ENCODE assay signal across 8 cellular contexts in the genomic region with DNA sequence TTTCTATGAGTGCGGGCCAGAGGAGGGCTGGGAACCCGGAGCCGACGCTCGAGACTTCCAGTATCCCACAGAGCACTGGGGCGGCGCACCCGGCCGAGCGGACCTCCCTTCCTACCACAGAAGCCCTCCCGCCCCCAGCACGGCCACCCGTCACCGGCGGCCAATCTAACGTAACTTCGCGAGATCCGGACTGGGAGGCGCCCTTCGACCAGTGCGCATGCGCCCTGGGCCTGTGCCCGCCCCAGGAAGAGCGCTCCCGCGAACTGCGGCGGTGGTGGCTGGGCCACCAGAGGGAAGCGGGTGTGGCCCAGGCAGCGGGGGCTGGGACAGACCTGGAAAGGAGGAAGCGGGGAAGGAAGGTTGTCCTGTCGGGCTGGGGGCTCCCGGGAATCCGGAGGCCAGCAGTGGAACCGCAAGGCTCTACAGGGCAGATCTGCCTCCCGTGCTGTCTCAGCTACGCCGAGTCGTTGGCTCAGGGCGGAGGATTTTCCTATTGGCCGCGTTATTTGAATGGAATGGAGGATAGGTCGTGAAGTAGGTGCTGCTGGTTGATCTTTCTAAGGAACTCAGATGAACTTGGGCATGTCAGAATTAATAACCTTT. TPM values are rescaled to one million over a fixed set of nuclear protein-coding genes. Genes with fewer than 3 reads are reported as not detected.
DNase-seq lines count a peak whose midpoint lies in the region; ATAC-seq and TF ChIP-seq lines count a peak whose summit lies in the region.

A gene (minus strand): TSS at position 77 of the 603 bp plus-strand sequence. CDS start 166 bp downstream, outside the sequence.

- H4K20me1 ChIP-seq in SK-N-SH (ENCODE audit: insufficient read depth), result peaks cover 31% of the 10 kb centered on the region

- peak; percentile 91 for ATAC-seq in HG02571 (IDR thresholded peaks at IDR 0.05; ENCODE audit: unreplicated experiment)

- H3K4me3 ChIP-seq in GM06990 (replicated peaks; ENCODE audit: low read depth, low read length) (peak within 1 kb of the TSS; percentile 100), SK-N-SH (ENCODE audit: low read depth in 2 of 2, low read length in 1 of 2) (peak within 1 kb of the TSS; percentile 79 to 98)

- H2AFZ ChIP-seq in SK-N-SH (ENCODE audit: low read depth), result peak within 1 kb of the TSS; percentile 64

- H3K27me3 ChIP-seq in GM06990 (replicated peaks; ENCODE audit: control insufficient read depth, insufficient read depth, low read length) (no peaks in the 10 kb centered on the region), SK-N-SH (ENCODE audit: insufficient read depth) (no peaks in the 10 kb centered on the region)

- H3K9me3 Mint-ChIP-seq in activated naive CD4-positive, alpha-beta T cell treated with anti-CD3 and anti-CD28 coated beads, Interleukin-2, amount 50 U/mL, for 24 hours, result no peaks in the 10 kb centered on the region

- DNase-seq in GM06990 (ENCODE audit: extremely low read depth, insufficient read length) (peak; percentile 97), NCI-H1048 (lab: John Stamatoyannopoulos, UW) (peak; percentile 96), SK-N-SH (peak; percentile 94), globus pallidus (ENCODE audit: low spot score) (peak; percentile 96), occipital lobe (lab: John Stamatoyannopoulos, UW) (peak; percentile 95)

- H3K36me3 ChIP-seq in GM06990 (ENCODE audit: control insufficient read depth, insufficient read depth, low read length), result no peaks in the 10 kb centered on the region
- peaks cover 2 to 14% of the 10 kb centered on the region in 2 experiments for H3K36me3 ChIP-seq in SK-N-SH (replicated peaks in 1 of 2; ENCODE audit: control insufficient read depth in 1 of 2, insufficient read depth in 2 of 2, low read length in 1 of 2)

- no peaks in the 10 kb centered on the region for H3K27me3 Mint-ChIP-seq in activated naive CD4-positive, alpha-beta T cell treated with anti-CD3 and anti-CD28 coated beads, Interleukin-2, amount 50 U/mL, for 24 hours

- H3K4me1 Mint-ChIP-seq in activated naive CD4-positive, alpha-beta T cell treated with anti-CD3 and anti-CD28 coated beads, Interleukin-2, amount 50 U/mL, for 24 hours, result peaks cover 38% of the 10 kb centered on the region

- 0 out of 2 replicates have a peak, but pooled peaks have one; percentile 2 for TF ChIP-seq RAD21 in SK-N-SH (IDR thresholded peaks at IDR 0.05; ENCODE audit: low read length)

- peak within 1 kb of the TSS; percentile 87 for H3K9ac ChIP-seq in SK-N-SH

- no peaks in the 10 kb centered on the region for H3K36me3 Mint-ChIP-seq in activated naive CD4-positive, alpha-beta T cell treated with anti-CD3 and anti-CD28 coated beads, Interleukin-2, amount 50 U/mL, for 24 hours

- TF ChIP-seq EP300 in SK-N-SH (IDR thresholded peaks at IDR 0.05; ENCODE audit: borderline replicate concordance in 1 of 2, low read depth in 1 of 2, low read length in 1 of 2), result no peak

- no peaks in the 10 kb centered on the region for H3K9me3 ChIP-seq in SK-N-SH

- H3K4me2 ChIP-seq in SK-N-SH, result peak within 1 kb of the TSS; percentile 80

- peak within 1 kb of the TSS; percentile 95 to 98 for H3K27ac ChIP-seq in SK-N-SH (ENCODE audit: low read depth in 2 of 2, low read length in 1 of 2)
- peak within 1 kb of the TSS; percentile 86 for H3K27ac ChIP-seq in temporal lobe (ENCODE audit: low read depth, low read length)

- TF ChIP-seq CTCF in GM06990 (IDR thresholded peaks at IDR 0.05; ENCODE audit: insufficient read depth, low read length, poor library complexity, severe bottlenecking), result peak; percentile 6
- TF ChIP-seq CTCF in SK-N-SH (IDR thresholded peaks at IDR 0.05), result no peak

- H3F3A ChIP-seq in SK-N-SH (replicated peaks; ENCODE audit: insufficient read depth), result peaks cover 7% of the 10 kb centered on the region

- H3K27ac Mint-ChIP-seq in activated naive CD4-positive, alpha-beta T cell treated with anti-CD3 and anti-CD28 coated beads, Interleukin-2, amount 50 U/mL, for 24 hours, result peak within 1 kb of the TSS; percentile 95

- POLR2A ChIA-PET in SK-N-SH (lab: Yijun Ruan, JAX), result no interaction called here

- WGBS in SK-N-SH (ENCODE audit: low lambda C conversion rate), result 0% methylated on average over 27 of the region's 44 CpGs

- no peaks in the 10 kb centered on the region for H3K9me2 ChIP-seq in SK-N-SH

- peak within 1 kb of the TSS; percentile 92 for H3K4me3 Mint-ChIP-seq in activated naive CD4-positive, alpha-beta T cell treated with anti-CD3 and anti-CD28 coated beads, Interleukin-2, amount 50 U/mL, for 24 hours

- H3K4me1 ChIP-seq in SK-N-SH (ENCODE audit: control insufficient read depth in 1 of 2, insufficient read depth in 2 of 2, low read depth in 1 of 2, low read length in 1 of 2), result peaks cover 0 to 9% of the 10 kb centered on the region in 2 experiments; a peak in 1 of 4 replicates

- peaks cover 73% of the 10 kb centered on the region for H3K79me2 ChIP-seq in SK-N-SH (ENCODE audit: insufficient read depth)

- CTCF ChIA-PET in SK-N-SH (lab: Yijun Ruan, JAX), result interaction anchor here (1.5 kb wide), 1 partner anchor 16 kb away, joined by 3 read pairs; no protein-coding TSS in a partner anchor

TF ChIP-seq in SK-N-SH, 30 proteins besides CTCF, POLR2A, EP300 and RAD21 (continues in another document):
- TF ChIP-seq EZH2phosphoT487 (IDR thresholded peaks at IDR 0.05; ENCODE audit: borderline replicate concordance, low read depth) (no peak), CHD2 (IDR thresholded peaks at IDR 0.05; ENCODE audit: low read length, partially characterized antibody) (peak; percentile 99), MXI1 (IDR thresholded peaks at IDR 0.05; ENCODE audit: low read depth, low read length) (no peak; the same call in 1 of the 2 replicates), NFIC (IDR thresholded peaks at IDR 0.05; ENCODE audit: borderline replicate concordance) (no peak; the same call in 1 of the 2 replicates), RFX5 (IDR thresholded peaks at IDR 0.05; ENCODE audit: low read length) (no peak), FOXJ3 (CRISPR knock-in tag; IDR thresholded peaks at IDR 0.05) (no peak), POLR2AphosphoS5 (IDR thresholded peaks at IDR 0.05; ENCODE audit: low read depth, low read length) (peak; percentile 87), NRF1 (IDR thresholded peaks at IDR 0.05; ENCODE audit: low read depth, low read length) (peak; percentile 86), RCOR1 (IDR thresholded peaks at IDR 0.05; ENCODE audit: low read length) (no peak), TEAD4 (IDR thresholded peaks at IDR 0.05; ENCODE audit: borderline replicate concordance, insufficient read depth) (no peak), GATA2 (CRISPR knock-in tag; IDR thresholded peaks at IDR 0.05) (no peak), FOXM1 (IDR thresholded peaks at IDR 0.05; ENCODE audit: low read depth) (peak; percentile 79; the same call in 1 of the 2 replicates), ELF1 (IDR thresholded peaks at IDR 0.05) (peak; percentile 61)
- TF ChIP-seq, protein P1, sequence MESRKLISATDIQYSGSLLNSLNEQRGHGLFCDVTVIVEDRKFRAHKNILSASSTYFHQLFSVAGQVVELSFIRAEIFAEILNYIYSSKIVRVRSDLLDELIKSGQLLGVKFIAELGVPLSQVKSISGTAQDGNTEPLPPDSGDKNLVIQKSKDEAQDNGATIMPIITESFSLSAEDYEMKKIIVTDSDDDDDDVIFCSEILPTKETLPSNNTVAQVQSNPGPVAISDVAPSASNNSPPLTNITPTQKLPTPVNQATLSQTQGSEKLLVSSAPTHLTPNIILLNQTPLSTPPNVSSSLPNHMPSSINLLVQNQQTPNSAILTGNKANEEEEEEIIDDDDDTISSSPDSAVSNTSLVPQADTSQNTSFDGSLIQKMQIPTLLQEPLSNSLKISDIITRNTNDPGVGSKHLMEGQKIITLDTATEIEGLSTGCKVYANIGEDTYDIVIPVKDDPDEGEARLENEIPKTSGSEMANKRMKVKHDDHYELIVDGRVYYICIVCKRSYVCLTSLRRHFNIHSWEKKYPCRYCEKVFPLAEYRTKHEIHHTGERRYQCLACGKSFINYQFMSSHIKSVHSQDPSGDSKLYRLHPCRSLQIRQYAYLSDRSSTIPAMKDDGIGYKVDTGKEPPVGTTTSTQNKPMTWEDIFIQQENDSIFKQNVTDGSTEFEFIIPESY (IDR thresholded peaks at IDR 0.05; ENCODE audit: borderline replicate concordance, low read depth), result peak; percentile 97
- TF ChIP-seq, protein P2, sequence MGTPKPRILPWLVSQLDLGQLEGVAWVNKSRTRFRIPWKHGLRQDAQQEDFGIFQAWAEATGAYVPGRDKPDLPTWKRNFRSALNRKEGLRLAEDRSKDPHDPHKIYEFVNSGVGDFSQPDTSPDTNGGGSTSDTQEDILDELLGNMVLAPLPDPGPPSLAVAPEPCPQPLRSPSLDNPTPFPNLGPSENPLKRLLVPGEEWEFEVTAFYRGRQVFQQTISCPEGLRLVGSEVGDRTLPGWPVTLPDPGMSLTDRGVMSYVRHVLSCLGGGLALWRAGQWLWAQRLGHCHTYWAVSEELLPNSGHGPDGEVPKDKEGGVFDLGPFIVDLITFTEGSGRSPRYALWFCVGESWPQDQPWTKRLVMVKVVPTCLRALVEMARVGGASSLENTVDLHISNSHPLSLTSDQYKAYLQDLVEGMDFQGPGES (IDR thresholded peaks at IDR 0.05; ENCODE audit: low read depth, low read length), result no peak
- TF ChIP-seq, protein P3, sequence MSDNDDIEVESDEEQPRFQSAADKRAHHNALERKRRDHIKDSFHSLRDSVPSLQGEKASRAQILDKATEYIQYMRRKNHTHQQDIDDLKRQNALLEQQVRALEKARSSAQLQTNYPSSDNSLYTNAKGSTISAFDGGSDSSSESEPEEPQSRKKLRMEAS (IDR thresholded peaks at IDR 0.05; ENCODE audit: low read depth), result peak; percentile 71; the same call in 1 of the 2 replicates

RNA-seq across cellular contexts. Expression of the gene that starts here (rescaled TPM):
- 26.0 and 39.0 TPM in 2 replicates for polyA plus RNA-seq in SK-N-SH (2012; rRNA removed)
- 31.0 and 40.0 TPM in 2 replicates for polyA plus RNA-seq in SK-N-SH (2012; cell fraction: cytosol; rRNA removed)
- 38.3 and 80.8 TPM in 2 replicates for polyA plus RNA-seq in SK-N-SH (2012; cell fraction: nucleus; rRNA removed)
- total RNA-seq in occipital lobe (176 TPM), temporal lobe (151 TPM)

Comparison
In these comparisons a context has a peak if more than half of its experiments do, and no peak if none do; other contexts are left out.
1. Peak in every context shown above with its lines: DNase-seq, ATAC-seq, H3K4me3 ChIP-seq and H3K27ac ChIP-seq.